Comparison of ENCODE assay signal across 2 cellular contexts in genomic region chr10:104273899-104274575, GRCh38.
A peak's percentile ranks its signal among the peaks of the same experiment; 100 is the strongest.
TF ChIP-seq lines count a peak whose summit lies in the region.

No MANE protein-coding gene starts in this region.

TF ChIP-seq in A549, 52 proteins besides CTCF, POLR2A, EP300 and RAD21:
- no peak for TF ChIP-seq KDM1A (IDR thresholded peaks at IDR 0.05; ENCODE audit: low read depth)
- TF ChIP-seq, protein P1, sequence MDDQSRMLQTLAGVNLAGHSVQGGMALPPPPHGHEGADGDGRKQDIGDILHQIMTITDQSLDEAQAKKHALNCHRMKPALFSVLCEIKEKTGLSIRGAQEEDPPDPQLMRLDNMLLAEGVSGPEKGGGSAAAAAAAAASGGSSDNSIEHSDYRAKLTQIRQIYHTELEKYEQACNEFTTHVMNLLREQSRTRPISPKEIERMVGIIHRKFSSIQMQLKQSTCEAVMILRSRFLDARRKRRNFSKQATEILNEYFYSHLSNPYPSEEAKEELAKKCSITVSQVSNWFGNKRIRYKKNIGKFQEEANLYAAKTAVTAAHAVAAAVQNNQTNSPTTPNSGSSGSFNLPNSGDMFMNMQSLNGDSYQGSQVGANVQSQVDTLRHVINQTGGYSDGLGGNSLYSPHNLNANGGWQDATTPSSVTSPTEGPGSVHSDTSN (IDR thresholded peaks at IDR 0.05): no peak
- TF ChIP-seq JUNB (IDR thresholded peaks at IDR 0.05): no peak
- no peak for TF ChIP-seq FOSB (CRISPR knock-in tag; IDR thresholded peaks at IDR 0.05)
- no peak for TF ChIP-seq CHD2 (IDR thresholded peaks at IDR 0.05; ENCODE audit: low read length, partially characterized antibody)
- TF ChIP-seq CBX8 (IDR thresholded peaks at IDR 0.05): no peak
- no peak for TF ChIP-seq GATA3 (IDR thresholded peaks at IDR 0.05; ENCODE audit: borderline replicate concordance)
- no peak for TF ChIP-seq RCOR1 (IDR thresholded peaks at IDR 0.05; ENCODE audit: low read depth, low read length)
- no peak for TF ChIP-seq BHLHE40 (IDR thresholded peaks at IDR 0.05; ENCODE audit: low read depth, low read length)
- no peak for TF ChIP-seq FOXS1 (CRISPR knock-in tag; IDR thresholded peaks at IDR 0.05)
- TF ChIP-seq RARB (CRISPR knock-in tag; IDR thresholded peaks at IDR 0.05): no peak
- TF ChIP-seq HDAC2 (IDR thresholded peaks at IDR 0.05): no peak
- TF ChIP-seq, protein P2, sequence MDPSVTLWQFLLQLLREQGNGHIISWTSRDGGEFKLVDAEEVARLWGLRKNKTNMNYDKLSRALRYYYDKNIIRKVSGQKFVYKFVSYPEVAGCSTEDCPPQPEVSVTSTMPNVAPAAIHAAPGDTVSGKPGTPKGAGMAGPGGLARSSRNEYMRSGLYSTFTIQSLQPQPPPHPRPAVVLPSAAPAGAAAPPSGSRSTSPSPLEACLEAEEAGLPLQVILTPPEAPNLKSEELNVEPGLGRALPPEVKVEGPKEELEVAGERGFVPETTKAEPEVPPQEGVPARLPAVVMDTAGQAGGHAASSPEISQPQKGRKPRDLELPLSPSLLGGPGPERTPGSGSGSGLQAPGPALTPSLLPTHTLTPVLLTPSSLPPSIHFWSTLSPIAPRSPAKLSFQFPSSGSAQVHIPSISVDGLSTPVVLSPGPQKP (IDR thresholded peaks at IDR 0.05; ENCODE audit: low read depth, low read length): no peak
- no peak for TF ChIP-seq HEYL (CRISPR knock-in tag; IDR thresholded peaks at IDR 0.05)
- TF ChIP-seq NPAS2 (CRISPR knock-in tag; IDR thresholded peaks at IDR 0.05; ENCODE audit: borderline replicate concordance): no peak

TF ChIP-seq in K562, 482 proteins besides CTCF, POLR2A, EP300 and RAD21:
- TF ChIP-seq CBFA2T3 (IDR thresholded peaks at IDR 0.05): 0 out of 2 replicates have a peak, but pooled peaks have one; percentile 20
- TF ChIP-seq RFX1 (IDR thresholded peaks at IDR 0.05): peak; percentile 61
- TF ChIP-seq ZNF583 (CRISPR knock-in tag; IDR thresholded peaks at IDR 0.05): no peak
- TF ChIP-seq ARID1B (IDR thresholded peaks at IDR 0.05): 0 out of 2 replicates have a peak, but pooled peaks have one; percentile 12
